ENCODE assay signal across 32 cellular contexts in genomic region chr21:21457077-21457476, GRCh38.
"Had no signal": no experiment of that assay in that cellular context is flagged by ENCODE, and none has a peak within 500 bp of the region (broad histone marks: within the 10 kb centered on the region; RNA-seq: fewer than 3 reads in every experiment).

No MANE protein-coding gene starts in this region.

- H3K27me3 ChIP-seq: adrenal gland, body of pancreas, brain microvascular endothelial cell, breast epithelium had no signal

- H3K4me3 ChIP-seq: adrenal gland, body of pancreas, breast epithelium had no signal

- H3K27ac ChIP-seq: adrenal gland, body of pancreas, brain microvascular endothelial cell, breast epithelium, VCaP had no signal

- H3K9me3 ChIP-seq: adrenal gland, body of pancreas, breast epithelium had no signal

- DNase-seq: activated B cell treated with CpG ODN at 0.5 μM for 24 hours; activated CD4-positive, alpha-beta memory T cell treated with anti-CD3 and anti-CD28 coated beads for 36 hours; activated CD4-positive, alpha-beta T cell treated with anti-CD3 and anti-CD28 coated beads for 4 hours; activated CD4-positive, alpha-beta T cell treated with anti-CD3 and anti-CD28 coated beads, Interleukin-2, amount 10 ng/mL, durations not matched to agents 24 days and 14 days; activated CD4-positive, alpha-beta T cell treated with anti-CD3 and anti-CD28 coated beads, Interleukin-2, amount 50 U/mL, for 1 hour; activated CD4-positive, alpha-beta T cell treated with anti-CD3 and anti-CD28 coated beads, Interleukin-2, amount 50 U/mL, for 4 hours; activated CD4-positive, CD25-positive, alpha-beta regulatory T cell treated with anti-CD3 and anti-CD28 coated beads, Interleukin-2, amount 50 U/mL, for 72 hours; activated CD8-positive, alpha-beta memory T cell treated with anti-CD3 and anti-CD28 coated beads, Interleukin-2, amount 50 U/mL, for 4 hours; activated CD8-positive, alpha-beta T cell treated with anti-CD3 and anti-CD28 coated beads for 36 hours; activated effector memory CD4-positive, alpha-beta T cell treated with anti-CD3 and anti-CD28 coated beads, Interleukin-2, amount 50 U/mL, for 16 hours; activated gamma-delta T cell treated with Interleukin-2 at 50 U/mL for 16 hours; activated naive CD4-positive, alpha-beta T cell; activated naive CD4-positive, alpha-beta T cell treated with anti-CD3 and anti-CD28 coated beads for 36 hours; activated naive CD4-positive, alpha-beta T cell treated with anti-CD3 and anti-CD28 coated beads, Interleukin-2, amount 50 U/mL, for 16 hours; activated naive CD8-positive, alpha-beta T cell treated with anti-CD3 and anti-CD28 coated beads for 36 hours; activated T-cell treated with anti-CD3 and anti-CD28 coated beads for 4 hours; activated T-cell treated with anti-CD3 and anti-CD28 coated beads, Interleukin-2, amount 50 U/mL, for 1 hour; activated T-cell treated with anti-CD3 and anti-CD28 coated beads, Interleukin-2, amount 50 U/mL, for 4 hours; activated T-cell treated with anti-CD3 and anti-CD28 coated beads, Interleukin-2, amount 50 U/mL, for 72 hours; adrenal gland; amniotic stem cell; aorta; body of pancreas; brain microvascular endothelial cell; central memory CD4-positive, alpha-beta T cell; T-helper 1 cell; T-helper 2 cell; T-helper 9 cell had no signal

- ATAC-seq: activated CD8-positive, alpha-beta T cell treated with anti-CD3 and anti-CD28 coated beads for 36 hours; activated naive CD4-positive, alpha-beta T cell treated with anti-CD3 and anti-CD28 coated beads, Interleukin-2, amount 50 U/mL, for 72 hours; activated T-cell treated with anti-CD3 and anti-CD28 coated beads, Interleukin-2, amount 50 U/mL, for 4 hours; activated T-cell treated with anti-CD3 and anti-CD28 coated beads, Interleukin-2, amount 50 U/mL, for 72 hours; activated T-helper 17 cell treated with anti-CD3 and anti-CD28 coated beads, Interleukin-2, amount 50 U/mL, for 72 hours; body of pancreas had no signal

- H3K36me3 ChIP-seq: adrenal gland, brain microvascular endothelial cell, breast epithelium had no signal
